ENCODE assay signal across 22 cellular contexts in the genomic region with DNA sequence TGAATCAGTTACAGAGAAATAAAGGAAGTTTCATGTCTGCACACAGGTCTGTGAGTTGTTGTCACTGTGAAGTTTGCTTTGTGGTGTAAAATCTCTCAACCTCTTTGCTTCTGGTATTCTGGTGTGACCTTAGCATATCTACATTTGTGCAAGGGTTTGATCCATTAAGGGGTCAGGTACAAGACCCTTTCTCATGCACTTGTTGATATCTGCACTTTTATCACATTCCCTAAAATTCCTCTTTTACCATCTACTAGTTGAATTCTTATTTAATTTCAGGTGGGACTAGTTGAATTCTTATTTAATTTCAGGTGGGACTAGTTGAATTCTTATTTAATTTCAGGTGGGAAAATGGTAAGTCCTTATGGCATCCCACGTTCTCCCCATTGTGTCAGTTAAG.
"Had no signal": no experiment of that assay in that cellular context is flagged by ENCODE, and none has a peak within 500 bp of the region (broad histone marks: within the 10 kb centered on the region; RNA-seq: fewer than 3 reads in every experiment).

No MANE protein-coding gene starts in this region.

- H3K9me2 ChIP-seq: SK-N-SH had no signal

- H3K27ac ChIP-seq: HL-60, RWPE1 had no signal

- H3K27me3 Mint-ChIP-seq: T-cell had no signal

- H3K4me1 Mint-ChIP-seq: T-cell had no signal

- DNase-seq: IMR-90, Karpas-422, KG1, MG63, NCI-H1092 treated with DMSO at 0.1 percent for 48 hours, NCI-H1436, NCI-H187, NCI-H2029, NCI-H2171 treated with DMSO at 0.1 percent for 48 hours, NCI-H345, NCI-H446 treated with DMSO at 0.1 percent for 48 hours, NCI-H510A treated with DMSO at 0.1 percent for 48 hours, NCI-H526 treated with DMSO at 0.1 percent for 48 hours, NCI-H774, SHP77, SK-N-SH, SW 1271, T-cell had no signal

- FAIRE-seq: HepG2, HTR-8/SVneo had no signal

- H3K9me3 ChIP-seq: MG63, SK-N-SH had no signal

- H3K9ac ChIP-seq: SK-N-SH had no signal

- H3K27me3 ChIP-seq: MG63 had no signal

- H3K27ac Mint-ChIP-seq: T-cell had no signal

- H3K4me2 ChIP-seq: SK-N-SH had no signal

- H3K36me3 Mint-ChIP-seq: T-cell had no signal

- H3K4me3 Mint-ChIP-seq: T-cell had no signal

- H3K36me3 ChIP-seq: MG63 had no signal

- ATAC-seq: HepG2, T-cell had no signal

- H3K4me3 ChIP-seq: MG63 had no signal
